Comparison of ENCODE assay signal across 1 cellular context in genomic region chr9:130390371-130390770, GRCh38.
TF ChIP-seq lines count a peak whose summit lies in the region.

No MANE protein-coding gene starts in this region.

TF ChIP-seq in GM12878, 131 proteins besides CTCF, POLR2A, EP300 and RAD21 (continued from another document):
- TF ChIP-seq E2F8 (IDR thresholded peaks at IDR 0.05; ENCODE audit: low read depth, partially characterized antibody): no peak
- TF ChIP-seq, protein P1, sequence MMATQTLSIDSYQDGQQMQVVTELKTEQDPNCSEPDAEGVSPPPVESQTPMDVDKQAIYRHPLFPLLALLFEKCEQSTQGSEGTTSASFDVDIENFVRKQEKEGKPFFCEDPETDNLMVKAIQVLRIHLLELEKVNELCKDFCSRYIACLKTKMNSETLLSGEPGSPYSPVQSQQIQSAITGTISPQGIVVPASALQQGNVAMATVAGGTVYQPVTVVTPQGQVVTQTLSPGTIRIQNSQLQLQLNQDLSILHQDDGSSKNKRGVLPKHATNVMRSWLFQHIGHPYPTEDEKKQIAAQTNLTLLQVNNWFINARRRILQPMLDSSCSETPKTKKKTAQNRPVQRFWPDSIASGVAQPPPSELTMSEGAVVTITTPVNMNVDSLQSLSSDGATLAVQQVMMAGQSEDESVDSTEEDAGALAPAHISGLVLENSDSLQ (IDR thresholded peaks at IDR 0.05): 0 out of 2 replicates have a peak, but pooled peaks have one; percentile 12
